ENCODE assay signal across 14 cellular contexts in the genomic region with DNA sequence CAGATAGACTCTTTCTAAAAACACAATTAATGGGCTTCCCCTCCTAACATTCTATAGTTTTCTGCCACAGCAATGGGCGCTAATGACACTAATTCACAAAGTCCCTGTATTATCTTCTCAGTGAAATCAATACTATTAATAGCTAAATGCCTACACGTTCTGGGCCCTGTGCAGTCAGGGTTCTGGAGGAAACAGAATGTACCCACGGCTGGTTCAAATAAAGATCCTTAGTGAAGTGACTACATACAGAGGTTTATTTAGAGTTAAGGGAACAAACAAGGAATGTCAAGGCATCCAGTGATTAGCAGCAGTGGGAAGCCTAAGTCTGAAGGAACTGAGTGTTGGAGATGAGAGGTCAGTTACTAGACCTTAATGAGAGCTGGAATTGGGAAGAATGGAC. TPM values are rescaled to one million over a fixed set of nuclear protein-coding genes. Genes with fewer than 3 reads are reported as not detected.
DNase-seq lines count a peak whose midpoint lies in the region; ATAC-seq lines count a peak whose summit lies in the region.
"Had no signal": no experiment of that assay in that cellular context is flagged by ENCODE, and none has a peak within 500 bp of the region (broad histone marks: within the 10 kb centered on the region; RNA-seq: fewer than 3 reads in every experiment).

No MANE protein-coding gene starts in this region.

- H3K27me3 ChIP-seq in right cardiac atrium (ENCODE audit: control insufficient read depth, insufficient read depth): no peaks in the 10 kb centered on the region
- H3K27me3 ChIP-seq: BE2C had no signal

- DNase-seq in right cardiac atrium (no peak), substantia nigra (lab: John Stamatoyannopoulos, UW) (no peak), D341Med (ENCODE audit: low spot score) (no peak), NCI-H2029 (lab: John Stamatoyannopoulos, UW) (no peak)
- DNase-seq: BE2C; CD4-positive, alpha-beta memory T cell; DMS153; DMS79 treated with DMSO at 0.1 percent for 48 hours; EL had no signal

- H3K9me3 ChIP-seq in right cardiac atrium (ENCODE audit: control insufficient read depth, low read length): no peaks in the 10 kb centered on the region
- H3K9me3 ChIP-seq: BE2C, HAP-1 had no signal

- peak overlapping the region; percentile 5 for H3K27ac ChIP-seq in angular gyrus (ENCODE audit: low read depth, low read length)
- H3K27ac ChIP-seq in cingulate gyrus (ENCODE audit: low read depth, low read length): peak overlapping the region; percentile 4
- H3K27ac ChIP-seq in right cardiac atrium (ENCODE audit: low read length): peak overlapping the region; percentile 64
- peak overlapping the region; percentile 53 for H3K27ac ChIP-seq in substantia nigra (ENCODE audit: low read depth, low read length, poor library complexity, severe bottlenecking)
- H3K27ac ChIP-seq: C4-2B had no signal

- intact Hi-C loops in right cardiac atrium (cut with DNase I): no loop called here

- WGBS in right cardiac atrium: 63% methylated on average over 3 of the region's 3 CpGs

- H3K4me3 ChIP-seq in right cardiac atrium (ENCODE audit: low read length): no peak overlapping the region
- H3K4me3 ChIP-seq: HAP-1 had no signal

- peak in 1 of 2 donors; percentile 51 for ATAC-seq in right cardiac atrium
- no peak for ATAC-seq in GM21717 (IDR thresholded peaks at IDR 0.05; ENCODE audit: unreplicated experiment)

- H3K4me1 ChIP-seq in right cardiac atrium (ENCODE audit: control insufficient read depth, insufficient read depth, low read length): no peaks in the 10 kb centered on the region
- H3K4me1 ChIP-seq: BE2C had no signal

RNA-seq across cellular contexts. Expression of gene MTMR4, which starts 43.5 kb away (rescaled TPM):
- 10 to 100 TPM; 11.5 to 26.5 (median 23.5) TPM for total RNA-seq in right cardiac atrium
- 8.5 TPM for polyA plus RNA-seq in right cardiac atrium

Comparison
In these comparisons a context has a peak if more than half of its experiments do, and no peak if none do; other contexts are left out.
1. H3K27ac ChIP-seq: peak in every context shown above with its lines; median percentile 64 in right cardiac atrium; 53 in substantia nigra; 5 in angular gyrus; 4 in cingulate gyrus.